ENCODE assay signal across 25 cellular contexts in the genomic region with DNA sequence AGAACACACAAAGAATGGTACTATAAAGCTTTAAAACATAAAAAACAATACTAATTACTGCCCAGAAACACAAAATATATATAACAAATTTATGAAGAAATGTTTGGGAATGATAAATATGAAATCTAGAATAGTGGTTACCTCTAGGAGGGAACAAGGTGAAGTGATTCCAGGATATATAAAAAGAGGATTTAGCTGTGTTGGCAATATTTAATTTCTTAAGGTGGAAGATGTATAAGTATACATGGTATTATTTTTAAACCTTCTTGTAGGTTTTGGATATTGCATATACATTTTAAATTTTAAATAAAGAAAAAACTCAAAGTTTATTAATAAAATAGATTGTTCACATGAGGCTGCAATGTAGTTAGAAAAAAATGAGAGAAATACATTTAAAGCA.
DNase-seq lines count a peak whose midpoint lies in the region; ATAC-seq, FAIRE-seq and TF ChIP-seq lines count a peak whose summit lies in the region.
"Had no signal": no experiment of that assay in that cellular context is flagged by ENCODE, and none has a peak within 500 bp of the region (broad histone marks: within the 10 kb centered on the region; RNA-seq: fewer than 3 reads in every experiment).

No MANE protein-coding gene starts in this region.

- TF ChIP-seq RAD21 in A549 (conservative IDR thresholded peaks at IDR 0.05 in 1 of 2, IDR thresholded peaks at IDR 0.05 in 1 of 2) (no peak), IMR-90 (IDR thresholded peaks at IDR 0.05; ENCODE audit: low read length) (no peak)

- no peak overlapping the region for H2AK9ac ChIP-seq in IMR-90 (replicated peaks; ENCODE audit: low read depth, low read length, poor library complexity)

- H3K9ac ChIP-seq in IMR-90 (ENCODE audit: low read depth, low read length), result no peak overlapping the region
- H3K9ac ChIP-seq: BLaER1 had no signal

- H3K9me3 ChIP-seq in A549 (peaks cover 20% of the 10 kb centered on the region), IMR-90 (ENCODE audit: control insufficient read depth, insufficient read depth, low read length) (peaks cover 6% of the 10 kb centered on the region; the same call in 1 of the 2 replicates)
- H3K9me3 ChIP-seq: BE2C had no signal

- BruUV-seq in IMR-90 (replicated peaks; lab: Mats Ljungman, UMichigan), result no TSS peak

- CTCF ChIA-PET in A549 (lab: Yijun Ruan, JAX) (interaction anchor here (1.4 to 1.9 kb wide), 2 partner anchors 11 to 20 kb away, joined by 3 to 4 read pairs; no protein-coding TSS in a partner anchor), IMR-90 (lab: Yijun Ruan, JAX) (no interaction called here)

- no peak for TF ChIP-seq EP300 in A549 (IDR thresholded peaks at IDR 0.05)

- H3K79me1 ChIP-seq in IMR-90 (ENCODE audit: low read depth in 1 of 2, low read length in 2 of 2), result no peaks in the 10 kb centered on the region

- intact Hi-C loops in IMR-90 (cut with micrococcal nuclease), result no loop called here

- H2BK20ac ChIP-seq in IMR-90 (ENCODE audit: low read depth, low read length), result no peak overlapping the region

- no peak overlapping the region for H4K8ac ChIP-seq in IMR-90 (ENCODE audit: low read depth in 2 of 2, low read length in 2 of 2)

- no peaks in the 10 kb centered on the region for H4K20me1 ChIP-seq in IMR-90 (ENCODE audit: insufficient read depth, low read length)
- H4K20me1 ChIP-seq: BLaER1 had no signal

- H3K9me1 ChIP-seq in IMR-90 (ENCODE audit: insufficient read depth, low read length), result no peaks in the 10 kb centered on the region

- TF ChIP-seq CTCF in A549 (IDR thresholded peaks at IDR 0.05), result no peak
- TF ChIP-seq CTCF in IMR-90 (conservative IDR thresholded peaks at IDR 0.05; ENCODE audit: low read depth, low read length), result no peak

- no peak overlapping the region for H2AK5ac ChIP-seq in IMR-90 (ENCODE audit: low read depth, low read length)

- POLR2A ChIA-PET in A549 (lab: Yijun Ruan, JAX), result no interaction called here
- POLR2A ChIA-PET in IMR-90 (lab: Charles Lee; ENCODE audit: unreplicated experiment), result no interaction called here

- H3K4me2 ChIP-seq in A549 (no peak overlapping the region), IMR-90 (ENCODE audit: low read depth, low read length) (no peak overlapping the region)
- H3K4me2 ChIP-seq: BLaER1 had no signal

- peaks cover 17% of the 10 kb centered on the region for H3K27me3 ChIP-seq in IMR-90 (ENCODE audit: control insufficient read depth, insufficient read depth, low read length)
- no peaks in the 10 kb centered on the region; the same call in 1 of the 2 replicates for H3K27me3 ChIP-seq in H7 (ENCODE audit: control insufficient read depth, insufficient read depth, low read length)
- H3K27me3 ChIP-seq: BLaER1 had no signal

- no peak for ATAC-seq in A549
- ATAC-seq in IMR-90 (ENCODE audit: low read depth), result no peak
- ATAC-seq in HG03439 (IDR thresholded peaks at IDR 0.05; ENCODE audit: unreplicated experiment), result no peak

- H3K56ac ChIP-seq in IMR-90 (ENCODE audit: extremely low read depth, insufficient read depth, low read length), result no peak overlapping the region

- no peak overlapping the region for H2BK5ac ChIP-seq in IMR-90 (ENCODE audit: low read depth, low read length, poor library complexity, severe bottlenecking)

- H3K23ac ChIP-seq in IMR-90 (ENCODE audit: low read depth, low read length), result no peak overlapping the region

- H3K36me3 ChIP-seq in IMR-90 (ENCODE audit: control insufficient read depth, insufficient read depth, low read length), result no peaks in the 10 kb centered on the region
- no peaks in the 10 kb centered on the region for H3K36me3 ChIP-seq in H7 (replicated peaks; ENCODE audit: control insufficient read depth, insufficient read depth, low read length)
- H3K36me3 ChIP-seq: BE2C, BLaER1 had no signal

- TF ChIP-seq POLR2A in A549 (IDR thresholded peaks at IDR 0.05; ENCODE audit: low read length) (no peak), IMR-90 (IDR thresholded peaks at IDR 0.05; ENCODE audit: low read depth, low read length) (no peak)

- H3K4me1 ChIP-seq in A549, result no peaks in the 10 kb centered on the region
- no peaks in the 10 kb centered on the region for H3K4me1 ChIP-seq in IMR-90 (ENCODE audit: control insufficient read depth, insufficient read depth, low read length)
- H3K4me1 ChIP-seq: BE2C, BLaER1 had no signal

- peak; percentile 34 for FAIRE-seq in A204.1 (lab: Jason Lieb, UNC)
- FAIRE-seq in A549 (lab: Jason Lieb, UNC), result no peak
- FAIRE-seq in colon (lab: Jason Lieb, UNC), result peak; percentile 80
- FAIRE-seq: GM12891, GM19239 had no signal

- dilution Hi-C loops in IMR-90 (cut with HindIII; ENCODE audit: low sequenced_read_pairs, unreplicated experiment), result no loop called here

- H3K14ac ChIP-seq in IMR-90 (replicated peaks; ENCODE audit: low read depth, low read length), result no peak overlapping the region

- H3K4ac ChIP-seq in IMR-90 (ENCODE audit: low read depth, low read length), result no peak overlapping the region

- H3K4me3 ChIP-seq in A549, result no peak overlapping the region
- H3K4me3 ChIP-seq in IMR-90 (ENCODE audit: insufficient read depth, low read depth, low read length), result no peak overlapping the region
- no peak overlapping the region for H3K4me3 ChIP-seq in H7 (ENCODE audit: insufficient read depth, low read depth, low read length)
- H3K4me3 ChIP-seq: BLaER1 had no signal

- no peak overlapping the region for H2BK15ac ChIP-seq in IMR-90 (ENCODE audit: low read depth, low read length)

- H2AFZ ChIP-seq in IMR-90 (replicated peaks; ENCODE audit: low read length, poor library complexity), result no peak overlapping the region

- H4K91ac ChIP-seq in IMR-90 (ENCODE audit: insufficient read depth, low read depth, low read length), result no peak overlapping the region

- no peak overlapping the region for H3K18ac ChIP-seq in IMR-90 (ENCODE audit: low read depth, low read length)

- no peak overlapping the region for H3K27ac ChIP-seq in A549
- H3K27ac ChIP-seq in IMR-90 (ENCODE audit: insufficient read depth, low read length), result no peak overlapping the region
- H3K27ac ChIP-seq: BLaER1 had no signal

- H4K5ac ChIP-seq in IMR-90 (ENCODE audit: low read depth, low read length), result no peak overlapping the region

- in situ Hi-C loops in IMR-90 (cut with MboI; ENCODE audit: low sequenced_read_pairs), result loop anchor here (25.0 kb wide), 1 partner anchor 99 kb away; no protein-coding TSS in a partner anchor

- DNase-seq in A549 (ENCODE audit: low read depth in 1 of 2, low spot score in 1 of 2) (no peak), IMR-90 (no peak), NCI-H446 (lab: John Stamatoyannopoulos, UW) (no peak), H7 (no peak)
- DNase-seq: 8988T; ACHN; BE2C; C1 segment of cervical spinal cord; CD4-positive, alpha-beta memory T cell; CD4-positive, CD25-positive, alpha-beta regulatory T cell; CD8-positive, alpha-beta memory T cell; COR-L47; DMS 273 treated with DMSO at 0.1 percent for 48 hours; DMS153; DMS53; DMS79; DND-41; EL; GF-D8 had no signal

- H2BK120ac ChIP-seq in IMR-90 (ENCODE audit: low read depth, low read length), result no peak overlapping the region

TF ChIP-seq in A549, 52 proteins besides CTCF, POLR2A, EP300 and RAD21:
- peak; percentile 38 for TF ChIP-seq MAFK (IDR thresholded peaks at IDR 0.05; ENCODE audit: partially characterized antibody)
- TF ChIP-seq SREBF2 (IDR thresholded peaks at IDR 0.05), result no peak

TF ChIP-seq in IMR-90, 13 proteins besides CTCF, POLR2A, EP300 and RAD21:
- TF ChIP-seq CHD1 (IDR thresholded peaks at IDR 0.05; ENCODE audit: low read depth, low read length) (no peak), MAFK (IDR thresholded peaks at IDR 0.05; ENCODE audit: low read depth, low read length) (peak; percentile 34; the same call in 1 of the 2 replicates), MAZ (IDR thresholded peaks at IDR 0.05; ENCODE audit: borderline replicate concordance, low read depth, low read length) (no peak), RFX5 (IDR thresholded peaks at IDR 0.05; ENCODE audit: low read depth, low read length) (no peak)
